Comparison of ENCODE assay signal across 10 cellular contexts in the genomic region with DNA sequence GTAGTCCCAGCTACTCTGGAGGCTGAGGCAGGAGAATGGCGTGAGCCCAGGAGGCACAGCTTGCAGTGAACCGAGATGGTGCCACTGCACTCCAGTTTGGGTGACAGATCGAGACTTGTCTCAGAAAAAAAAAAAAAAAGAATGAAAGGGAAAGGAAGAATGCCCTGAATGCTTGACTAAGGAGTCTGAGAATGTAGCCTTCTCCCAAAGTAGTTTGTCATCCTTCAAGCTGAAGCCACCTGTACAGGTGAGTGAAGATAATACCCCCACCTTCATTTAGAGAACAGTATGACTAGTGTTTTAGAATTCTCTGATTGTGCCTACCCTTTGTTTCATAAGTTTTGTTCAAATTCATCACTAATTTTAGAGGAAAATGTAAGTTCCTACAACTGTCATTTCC. TPM values are rescaled to one million over a fixed set of nuclear protein-coding genes. Genes with fewer than 3 reads are reported as not detected.
"Had no signal": no experiment of that assay in that cellular context is flagged by ENCODE, and none has a peak within 500 bp of the region (broad histone marks: within the 10 kb centered on the region; RNA-seq: fewer than 3 reads in every experiment).

No MANE protein-coding gene starts in this region.

- FAIRE-seq: HTR-8/SVneo, K562 had no signal

- ATAC-seq: HCT116, K562 had no signal

- H3K4me3 ChIP-seq: GM23248, HAP-1, K562 had no signal

- H3K27ac ChIP-seq: GM23248 had no signal

- DNase-seq: GM23248, GOT3, H7, HFFc6, IMR-90 had no signal

RNA-seq across cellular contexts. Expression of gene ARL11, which starts 48.8 kb away (rescaled TPM):
- total RNA-seq: GM23248, H4, HFFc6, IMR-90 had no signal
- polyA plus RNA-seq: GM23248, IMR-90 had no signal
